19 cellular contexts compared by ENCODE assay signal in genomic region chr1:15736666-15737229, GRCh38. TPM values are rescaled to one million over a fixed set of nuclear protein-coding genes. Genes with fewer than 3 reads are reported as not detected.
DNase-seq lines count a peak whose midpoint lies in the region; ATAC-seq and TF ChIP-seq lines count a peak whose summit lies in the region.
"Had no signal": no experiment of that assay in that cellular context is flagged by ENCODE, and none has a peak within 500 bp of the region (broad histone marks: within the 10 kb centered on the region; RNA-seq: fewer than 3 reads in every experiment).

No MANE protein-coding gene starts in this region.

- no peak for TF ChIP-seq CTCF in heart left ventricle (IDR thresholded peaks at IDR 0.05)
- no peak for TF ChIP-seq CTCF in psoas muscle (IDR thresholded peaks at IDR 0.05)
- TF ChIP-seq CTCF in vagina (IDR thresholded peaks at IDR 0.05): no peak

- H3K27me3 ChIP-seq in heart left ventricle: no peaks in the 10 kb centered on the region
- H3K27me3 ChIP-seq in layer of hippocampus (ENCODE audit: control insufficient read depth, insufficient read depth, low read length): no peaks in the 10 kb centered on the region
- no peaks in the 10 kb centered on the region for H3K27me3 ChIP-seq in psoas muscle (ENCODE audit: insufficient read depth in 3 of 3, low read length in 2 of 3)
- H3K27me3 ChIP-seq in vagina: no peaks in the 10 kb centered on the region
- H3K27me3 ChIP-seq: BLaER1 treated with 17β-estradiol and CSF1 and Interleukin-3, amounts not matched to agents 10 nM and 100 nM had no signal

- 49 to 72% (median 62%) methylated on average over 16 to 19 of the region's 19 CpGs for WGBS in heart left ventricle, 4 donors
- 28 to 43% (median 33%) methylated on average over 18 to 19 of the region's 19 CpGs for WGBS in psoas muscle, 3 donors

- H3K9me3 ChIP-seq in heart left ventricle (no peaks in the 10 kb centered on the region), psoas muscle (no peaks in the 10 kb centered on the region), vagina (no peaks in the 10 kb centered on the region)
- H3K9me3 ChIP-seq: BLaER1 treated with 17β-estradiol and CSF1 and Interleukin-3, amounts not matched to agents 10 nM and 100 nM had no signal

- no peaks in the 10 kb centered on the region for H3K36me3 Mint-ChIP-seq in activated naive CD8-positive, alpha-beta T cell treated with anti-CD3 and anti-CD28 coated beads for 36 hours
- H3K36me3 Mint-ChIP-seq: activated naive CD4-positive, alpha-beta T cell treated with anti-CD3 and anti-CD28 coated beads, Interleukin-2, amount 50 U/mL, for 24 hours had no signal

- H3K4me3 ChIP-seq in heart left ventricle (peak overlapping the region in 10 of 12 donors; percentile 14 to 47 (median 30)), psoas muscle (peak overlapping the region; percentile 70), vagina (no peak overlapping the region)
- H3K4me3 ChIP-seq: BLaER1 treated with 17β-estradiol and CSF1 and Interleukin-3, amounts not matched to agents 10 nM and 100 nM; PC-9; SK-N-MC had no signal

- H3K27ac Mint-ChIP-seq in activated naive CD8-positive, alpha-beta T cell treated with anti-CD3 and anti-CD28 coated beads for 36 hours: no peak overlapping the region
- H3K27ac Mint-ChIP-seq: activated naive CD4-positive, alpha-beta T cell treated with anti-CD3 and anti-CD28 coated beads, Interleukin-2, amount 50 U/mL, for 24 hours; activated T-cell treated with anti-CD3 and anti-CD28 coated beads, Interleukin-2, amount 50 U/mL, for 72 hours had no signal

- TF ChIP-seq POLR2A in heart left ventricle (IDR thresholded peaks at IDR 0.05): no peak
- no peak for TF ChIP-seq POLR2A in vagina (IDR thresholded peaks at IDR 0.05)

- peaks cover 0 to 38% (median 32%) of the 10 kb centered on the region in 9 donors for H3K36me3 ChIP-seq in heart left ventricle
- H3K36me3 ChIP-seq in psoas muscle (ENCODE audit: insufficient read depth in 1 of 2, low read depth in 1 of 2): peaks cover 0 to 37% of the 10 kb centered on the region in 2 donors
- peaks cover 0 to 28% of the 10 kb centered on the region in 2 donors for H3K36me3 ChIP-seq in vagina

- DNase-seq in heart left ventricle (peak in 1 of 5 donors; percentile 24), cardiac septum (ENCODE audit: low spot score) (no peak), psoas muscle (peak in 1 of 2 donors; percentile 58), vagina (ENCODE audit: extremely low spot score in 2 of 2) (no peak), T-helper 1 cell (no peak)
- no peak for DNase-seq in activated naive CD8-positive, alpha-beta T cell treated with anti-CD3 and anti-CD28 coated beads for 36 hours
- DNase-seq: activated CD8-positive, alpha-beta memory T cell treated with anti-CD3 and anti-CD28 coated beads for 24 hours; activated T-cell treated with anti-CD3 and anti-CD28 coated beads, Interleukin-2, amount 50 U/mL, for 72 hours; PC-9 had no signal

- intact Hi-C loops in heart left ventricle (cut with DNase I): loop anchor here in 6 of 10 donors (2.0 to 10.0 kb wide), 7 partner anchors 34 to 142 kb away; partner anchors contain the start of gene PLEKHM2 (in 2 of the 6)
- intact Hi-C loops in cardiac septum (cut with DNase I): loop anchor here (5.0 kb wide), 1 partner anchor 79 kb away; a partner anchor contains a TSS
- intact Hi-C loops in psoas muscle (cut with DNase I): loop anchor here (5.0 kb wide), 2 partner anchors 154 to 209 kb away; partner anchors contain the start of gene DNAJC16 (in 1 of the 2)
- intact Hi-C loops in vagina (cut with DNase I): no loop called here

- no peaks in the 10 kb centered on the region for H3K9me3 Mint-ChIP-seq in activated naive CD8-positive, alpha-beta T cell treated with anti-CD3 and anti-CD28 coated beads for 36 hours
- H3K9me3 Mint-ChIP-seq: activated naive CD4-positive, alpha-beta T cell treated with anti-CD3 and anti-CD28 coated beads, Interleukin-2, amount 50 U/mL, for 24 hours; activated T-cell treated with anti-CD3 and anti-CD28 coated beads, Interleukin-2, amount 50 U/mL, for 72 hours had no signal

- ATAC-seq in heart left ventricle (peak in 1 of 4 donors; percentile 4), psoas muscle (peak in 3 of 4 donors; percentile 2 to 30 (median 12)), GM21717 (IDR thresholded peaks at IDR 0.05; ENCODE audit: unreplicated experiment) (no peak)
- ATAC-seq: activated T-cell treated with anti-CD3 and anti-CD28 coated beads, Interleukin-2, amount 50 U/mL, for 72 hours had no signal

- H3K4me1 ChIP-seq in heart left ventricle: peaks cover 0 to 45% (median 17%) of the 10 kb centered on the region in 12 donors
- H3K4me1 ChIP-seq in psoas muscle: peaks cover 23% of the 10 kb centered on the region
- H3K4me1 ChIP-seq in vagina: peaks cover 38% of the 10 kb centered on the region

- no peak overlapping the region for H3K4me3 Mint-ChIP-seq in activated naive CD8-positive, alpha-beta T cell treated with anti-CD3 and anti-CD28 coated beads for 36 hours
- H3K4me3 Mint-ChIP-seq: activated naive CD4-positive, alpha-beta T cell treated with anti-CD3 and anti-CD28 coated beads, Interleukin-2, amount 50 U/mL, for 24 hours; activated T-cell treated with anti-CD3 and anti-CD28 coated beads, Interleukin-2, amount 50 U/mL, for 72 hours had no signal

- peaks cover 5% of the 10 kb centered on the region for H3K4me1 Mint-ChIP-seq in activated naive CD8-positive, alpha-beta T cell treated with anti-CD3 and anti-CD28 coated beads for 36 hours

- H3K27ac ChIP-seq in heart left ventricle (peak overlapping the region; percentile 72 to 96 (median 84)), layer of hippocampus (ENCODE audit: low read depth, low read length) (peak overlapping the region; percentile 52), psoas muscle (peak overlapping the region; percentile 95), vagina (peak overlapping the region; percentile 40)
- H3K27ac ChIP-seq: BLaER1 treated with 17β-estradiol and CSF1 and Interleukin-3, amounts not matched to agents 10 nM and 100 nM; PC-9; SK-N-MC had no signal

- H3K27me3 Mint-ChIP-seq in activated naive CD8-positive, alpha-beta T cell treated with anti-CD3 and anti-CD28 coated beads for 36 hours: no peaks in the 10 kb centered on the region
- H3K27me3 Mint-ChIP-seq: activated naive CD4-positive, alpha-beta T cell treated with anti-CD3 and anti-CD28 coated beads, Interleukin-2, amount 50 U/mL, for 24 hours had no signal

RNA-seq across cellular contexts. Expression of gene SLC25A34, which starts 0.7 kb away (rescaled TPM):
- total RNA-seq in heart left ventricle (10 to 100 TPM in 6 of 9 donors, 1 to 10 TPM in 3; 4.8 to 71.2 (median 17.8) TPM), cardiac septum (2.9 TPM), psoas muscle (10 to 100 TPM in 3 of 4 donors, 1 to 10 TPM in 1; 6.1 to 48.2 (median 37.2) TPM), vagina (3.2 TPM)
- polyA plus RNA-seq in heart left ventricle (10 to 100 TPM in 1 of 2 donors, 1 to 10 TPM in 1; 1.6 to 25.9 TPM), psoas muscle (10 to 100 TPM in 1 of 3 donors, 1 to 10 TPM in 2; 1.3 to 10.1 (median 7.5) TPM)
- under 1 TPM; 0.76 to 0.94 TPM for total RNA-seq in activated naive CD8-positive, alpha-beta T cell treated with anti-CD3 and anti-CD28 coated beads for 36 hours

RNA-seq across cellular contexts. Expression of gene TMEM82, which starts 5.6 kb away (rescaled TPM):
- total RNA-seq in heart left ventricle: not detected
- not detected for polyA plus RNA-seq in heart left ventricle
- total RNA-seq in cardiac septum: not detected
- not detected for total RNA-seq in psoas muscle
- not detected for polyA plus RNA-seq in psoas muscle
- not detected for total RNA-seq in vagina
- not detected for total RNA-seq in activated naive CD8-positive, alpha-beta T cell treated with anti-CD3 and anti-CD28 coated beads for 36 hours
- total RNA-seq: A673, endothelial cell of umbilical vein, fibroblast of villous mesenchyme, kidney epithelial cell, M059J, PC-9 had no signal
- polyA plus RNA-seq: endothelial cell of umbilical vein had no signal

RNA-seq across cellular contexts. Expression of gene FBLIM1, which starts 21.8 kb away (rescaled TPM):
- total RNA-seq in heart left ventricle (100 to 1,000 TPM in 1 of 9 donors, 10 to 100 TPM in 8; 49.3 to 103 (median 73.8) TPM), cardiac septum (40.6 TPM), psoas muscle (10 to 100 TPM in 1 of 4 donors, 1 to 10 TPM in 3; 2.5 to 11.3 (median 4.2) TPM), vagina (45.2 TPM)
- polyA plus RNA-seq in heart left ventricle (10 to 100 TPM; 31.6 to 58.4 TPM), psoas muscle (1 to 10 TPM; 2.5 to 3.1 (median 2.5) TPM)
- total RNA-seq in activated naive CD8-positive, alpha-beta T cell treated with anti-CD3 and anti-CD28 coated beads for 36 hours: not detected
- total RNA-seq: activated T-cell treated with anti-CD3 and anti-CD28 coated beads, Interleukin-2, amount 50 U/mL, for 72 hours had no signal

RNA-seq across cellular contexts. Expression of gene PLEKHM2, which starts 52.6 kb away (rescaled TPM):
- total RNA-seq in heart left ventricle (100 to 1,000 TPM in 2 of 9 donors, 10 to 100 TPM in 7; 69.9 to 150 (median 84.4) TPM), cardiac septum (93.1 TPM), psoas muscle (100 to 1,000 TPM; 137 to 177 (median 156) TPM), vagina (56.2 TPM)
- polyA plus RNA-seq in heart left ventricle (100 to 1,000 TPM in 1 of 2 donors, 10 to 100 TPM in 1; 83.1 to 104 TPM), psoas muscle (100 to 1,000 TPM in 1 of 3 donors, 10 to 100 TPM in 2; 78.1 to 167 (median 86.8) TPM)
- total RNA-seq in activated naive CD8-positive, alpha-beta T cell treated with anti-CD3 and anti-CD28 coated beads for 36 hours: 10 to 100 TPM; 45.4 to 50.6 TPM

Comparison
In these comparisons a context has a peak if more than half of its experiments do, and no peak if none do; other contexts are left out.
1. H3K27ac ChIP-seq: peak in every context shown above with its lines; median percentile 95 in psoas muscle; 84 in heart left ventricle; 52 in layer of hippocampus; 40 in vagina.
2. H3K4me3 ChIP-seq: peak in heart left ventricle (10 of 12) and psoas muscle (single experiment); none in vagina (0 of 2).